31 cellular contexts compared by ENCODE assay signal in genomic region chr3:119776304-119776703, GRCh38. TPM values are rescaled to one million over a fixed set of nuclear protein-coding genes. Genes with fewer than 3 reads are reported as not detected.
"Had no signal": no experiment of that assay in that cellular context is flagged by ENCODE, and none has a peak within 500 bp of the region (broad histone marks: within the 10 kb centered on the region; RNA-seq: fewer than 3 reads in every experiment).

No MANE protein-coding gene starts in this region.

- H3K4me1 ChIP-seq: neural progenitor cell, parathyroid adenoma, psoas muscle, stomach, thyroid gland, tibial nerve, upper lobe of left lung, vagina had no signal

- H3K9me3 ChIP-seq: ovary, psoas muscle, thyroid gland, vagina had no signal

- FAIRE-seq: urothelium cell line had no signal

- H3K4me3 Mint-ChIP-seq: naive thymus-derived CD4-positive, alpha-beta T cell; natural killer cell; nephron; neural progenitor cell; stimulated activated memory B cell treated with anti-CD40 and anti-IgM and Interleukin-4, amounts not matched to agents 10 μg/mL and 1 μg/mL and 100 μg/mL, for 72 hours had no signal

- H3K27me3 ChIP-seq: neural progenitor cell, ovary, spleen, stomach, thyroid gland, tibial nerve, upper lobe of left lung, vagina had no signal

- H2AFZ ChIP-seq: neural progenitor cell, parathyroid adenoma had no signal

- H3K36me3 ChIP-seq: neural progenitor cell, ovary, spleen, stomach, thoracic aorta, thyroid gland, tibial nerve, upper lobe of left lung, vagina had no signal

- H3K79me2 ChIP-seq: parathyroid adenoma had no signal

- DNase-seq: naive thymus-derived CD4-positive, alpha-beta T cell; natural killer cell; occipital lobe; ovary; posterior cingulate gyrus; psoas muscle; right cardiac atrium; spleen; stimulated activated CD4-positive, alpha-beta T cell treated with anti-CD3 and anti-CD28 coated beads, Interleukin-12 subunit alpha, Interleukin-12 subunit beta, amount 100 ng/mL, for 4 hours; stimulated activated CD4-positive, alpha-beta T cell treated with anti-CD3 and anti-CD28 coated beads, Interleukin-1b, Interleukin-23, amount 100 ng/mL, for 48 hours; stimulated activated CD4-positive, alpha-beta T cell treated with anti-CD3 and anti-CD28 coated beads, Interleukin-4, amount 100 ng/mL, for 1 hour; stimulated activated CD4-positive, alpha-beta T cell treated with anti-CD3 and anti-CD28 coated beads, Interleukin-4, amount 100 ng/mL, for 4 hours; stimulated activated CD8-positive, alpha-beta memory T cell treated with anti-CD3 and anti-CD28 coated beads, Interleukin-4, amount 100 ng/mL, for 48 hours; stimulated activated naive CD4-positive, alpha-beta T cell; stimulated activated naive CD8-positive, alpha-beta T cell treated with anti-CD3 and anti-CD28 coated beads, Interleukin-15, Interleukin-2, amounts not matched to agents 100 U/mL and 50 U/mL, for 24 hours; stomach; thyroid gland; trophoblast cell; upper lobe of left lung had no signal

- H3K27ac Mint-ChIP-seq: naive thymus-derived CD4-positive, alpha-beta T cell; natural killer cell; nephron; neural progenitor cell; progenitor cell of endocrine pancreas; stimulated activated memory B cell treated with anti-CD40 and anti-IgM and Interleukin-4, amounts not matched to agents 10 μg/mL and 1 μg/mL and 100 μg/mL, for 72 hours had no signal

- H3K27ac ChIP-seq: neural progenitor cell, ovary, parathyroid adenoma, psoas muscle, skin epidermis, spleen, stomach, thoracic aorta, thyroid gland, tibial nerve, upper lobe of left lung, vagina had no signal

- H3K9ac ChIP-seq: neural progenitor cell, parathyroid adenoma had no signal

- H3K4me1 Mint-ChIP-seq: natural killer cell, neural progenitor cell had no signal

- ATAC-seq: naive thymus-derived CD4-positive, alpha-beta T cell; natural killer cell; psoas muscle; right cardiac atrium; sciatic nerve; stimulated activated memory B cell treated with anti-CD40 and anti-IgM and Interleukin-4, amounts not matched to agents 10 μg/mL and 1 μg/mL and 100 μg/mL, for 72 hours; stimulated activated naive CD8-positive, alpha-beta T cell treated with anti-CD3 and anti-CD28 coated beads, Interleukin-15, Interleukin-2, amounts not matched to agents 100 U/mL and 50 U/mL, for 24 hours had no signal

- H3K27me3 Mint-ChIP-seq: progenitor cell of endocrine pancreas had no signal

- H3K4me3 ChIP-seq: neural progenitor cell, ovary, psoas muscle, skin epidermis, smooth muscle cell, spleen, stomach, thoracic aorta, thyroid gland, tibial nerve, upper lobe of left lung, vagina had no signal

- H3K4me2 ChIP-seq: neural progenitor cell, smooth muscle cell had no signal

RNA-seq across cellular contexts. Expression of gene NR1I2, which starts 5.6 kb away (rescaled TPM):
- total RNA-seq: psoas muscle, sciatic nerve, smooth muscle cell, thoracic aorta, vagina had no signal
- polyA plus RNA-seq: smooth muscle cell had no signal
